In the genomic region with DNA sequence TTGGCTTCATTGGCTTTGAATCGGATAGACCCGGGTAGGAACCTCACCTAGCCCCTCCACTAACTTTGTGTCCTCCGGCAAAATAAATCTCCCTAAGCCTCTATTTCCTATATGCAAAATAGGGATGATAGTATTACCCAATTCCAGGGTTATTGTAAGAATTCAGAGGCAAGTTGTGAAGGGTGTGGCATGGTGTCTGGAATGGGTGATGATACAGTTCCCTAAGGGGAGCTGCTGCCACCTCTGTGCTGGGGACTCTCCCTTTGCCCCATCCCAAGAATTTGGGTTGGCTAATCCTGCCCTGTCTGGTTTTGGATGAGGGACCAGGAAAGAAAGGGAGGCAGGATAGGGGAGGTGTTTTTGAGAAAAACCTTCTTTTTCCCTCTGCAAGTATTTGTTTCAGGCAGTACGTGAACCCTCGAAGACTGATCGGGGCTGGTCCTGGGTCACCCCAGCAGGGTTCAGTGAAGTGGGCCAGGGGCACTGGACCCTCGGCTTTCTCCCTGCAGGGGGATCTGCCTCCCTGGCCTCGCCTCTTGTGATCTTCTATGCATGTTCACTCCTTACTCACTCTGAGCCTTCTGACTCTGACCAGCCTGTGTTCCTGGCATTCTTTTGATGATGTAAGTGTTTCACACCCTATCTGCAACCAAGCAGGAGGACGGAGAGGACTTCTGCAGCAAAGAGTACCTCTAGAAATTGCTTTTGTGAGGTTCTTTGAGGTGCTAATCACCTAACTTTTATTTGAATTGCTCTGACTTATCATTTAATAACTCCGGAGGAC, we compare ENCODE assay signal across 7 cellular contexts.
DNase-seq lines count a peak whose midpoint lies in the region; ATAC-seq and TF ChIP-seq lines count a peak whose summit lies in the region.

No MANE protein-coding gene starts in this region.

- H3K36me3 Mint-ChIP-seq in activated CD8-positive, alpha-beta T cell treated with anti-CD3 and anti-CD28 coated beads for 36 hours (ENCODE audit: low read depth), result peaks cover 5% of the 10 kb centered on the region
- peaks cover 6 to 24% of the 10 kb centered on the region in 2 donors for H3K36me3 Mint-ChIP-seq in stimulated activated naive B cell treated with anti-CD40 and anti-IgM and Interleukin-4, amounts not matched to agents 10 μg/mL and 1 μg/mL and 100 μg/mL, for 72 hours

- no peak for TF ChIP-seq CTCF in activated CD8-positive, alpha-beta T cell treated with anti-CD3 and anti-CD28 coated beads for 36 hours (IDR thresholded peaks at IDR 0.05)

- intact Hi-C loops in activated CD8-positive, alpha-beta T cell treated with anti-CD3 and anti-CD28 coated beads for 36 hours (cut with micrococcal nuclease), result no loop called here
- intact Hi-C loops in Right ventricle myocardium superior (cut with DNase I), result no loop called here

- H3K27ac Mint-ChIP-seq in activated CD8-positive, alpha-beta T cell treated with anti-CD3 and anti-CD28 coated beads for 36 hours, result peak overlapping the region; percentile 96
- H3K27ac Mint-ChIP-seq in stimulated activated naive B cell treated with anti-CD40 and anti-IgM and Interleukin-4, amounts not matched to agents 10 μg/mL and 1 μg/mL and 100 μg/mL, for 72 hours, result peak overlapping the region; percentile 79

- H3K9me3 ChIP-seq in HUES48 (ENCODE audit: control insufficient read depth, insufficient read depth, low read length) (no peaks in the 10 kb centered on the region), MG63 (no peaks in the 10 kb centered on the region)

- DNase-seq in activated CD8-positive, alpha-beta T cell treated with anti-CD3 and anti-CD28 coated beads for 36 hours, result peak; percentile 52
- DNase-seq in Right ventricle myocardium superior (no peak), cortex of kidney (lab: John Stamatoyannopoulos, UW) (no peak), MG63 (no peak), OCI-M1 (lab: John Stamatoyannopoulos, UW) (no peak)
- no peak for DNase-seq in stimulated activated naive B cell treated with anti-CD40 and anti-IgM and Interleukin-4, amounts not matched to agents 10 μg/mL and 1 μg/mL and 100 μg/mL, for 72 hours

- peak overlapping the region; percentile 75 for H3K27ac ChIP-seq in HUES48 (ENCODE audit: low read depth, low read length)

- peak overlapping the region; percentile 82 for H3K4me3 Mint-ChIP-seq in activated CD8-positive, alpha-beta T cell treated with anti-CD3 and anti-CD28 coated beads for 36 hours
- peak overlapping the region in 1 of 2 donors; percentile 15 for H3K4me3 Mint-ChIP-seq in stimulated activated naive B cell treated with anti-CD40 and anti-IgM and Interleukin-4, amounts not matched to agents 10 μg/mL and 1 μg/mL and 100 μg/mL, for 72 hours

- H3K4me1 ChIP-seq in HUES48 (ENCODE audit: control insufficient read depth, insufficient read depth, low read length), result peaks cover 77% of the 10 kb centered on the region

- POLR2A ChIA-PET in activated CD8-positive, alpha-beta T cell treated with anti-CD3 and anti-CD28 coated beads for 36 hours (lab: Charles Lee), result interaction anchor here (1.0 to 3.6 kb wide), 4 partner anchors 8 to 90 kb away, joined by 3 to 32 read pairs (median 6); no protein-coding TSS in a partner anchor

- H3K27me3 ChIP-seq in HUES48 (ENCODE audit: control insufficient read depth, insufficient read depth, low read length), result no peaks in the 10 kb centered on the region
- H3K27me3 ChIP-seq in MG63, result no peaks in the 10 kb centered on the region

- H3K9ac ChIP-seq in HUES48 (ENCODE audit: low read depth, low read length), result no peak overlapping the region

- peak; percentile 45 for ATAC-seq in activated CD8-positive, alpha-beta T cell treated with anti-CD3 and anti-CD28 coated beads for 36 hours
- ATAC-seq in Right ventricle myocardium superior (ENCODE audit: poor library complexity), result peak; percentile 41
- ATAC-seq in stimulated activated naive B cell treated with anti-CD40 and anti-IgM and Interleukin-4, amounts not matched to agents 10 μg/mL and 1 μg/mL and 100 μg/mL, for 72 hours (replicated peaks), result no peak

- H3K9me3 Mint-ChIP-seq in activated CD8-positive, alpha-beta T cell treated with anti-CD3 and anti-CD28 coated beads for 36 hours, result no peaks in the 10 kb centered on the region
- no peaks in the 10 kb centered on the region for H3K9me3 Mint-ChIP-seq in stimulated activated naive B cell treated with anti-CD40 and anti-IgM and Interleukin-4, amounts not matched to agents 10 μg/mL and 1 μg/mL and 100 μg/mL, for 72 hours

- H3K27me3 Mint-ChIP-seq in activated CD8-positive, alpha-beta T cell treated with anti-CD3 and anti-CD28 coated beads for 36 hours, result no peaks in the 10 kb centered on the region
- H3K27me3 Mint-ChIP-seq in stimulated activated naive B cell treated with anti-CD40 and anti-IgM and Interleukin-4, amounts not matched to agents 10 μg/mL and 1 μg/mL and 100 μg/mL, for 72 hours, result no peaks in the 10 kb centered on the region

- H3K36me3 ChIP-seq in HUES48 (ENCODE audit: control insufficient read depth, insufficient read depth, low read length) (no peaks in the 10 kb centered on the region), MG63 (no peaks in the 10 kb centered on the region)

- peaks cover 89% of the 10 kb centered on the region for H3K4me1 Mint-ChIP-seq in activated CD8-positive, alpha-beta T cell treated with anti-CD3 and anti-CD28 coated beads for 36 hours (ENCODE audit: low read depth)
- peaks cover 67 to 93% of the 10 kb centered on the region in 2 donors for H3K4me1 Mint-ChIP-seq in stimulated activated naive B cell treated with anti-CD40 and anti-IgM and Interleukin-4, amounts not matched to agents 10 μg/mL and 1 μg/mL and 100 μg/mL, for 72 hours

- H3K4me3 ChIP-seq in HUES48 (ENCODE audit: low read depth, low read length), result no peak overlapping the region
- H3K4me3 ChIP-seq in MG63, result no peak overlapping the region

- CTCF ChIA-PET in activated CD8-positive, alpha-beta T cell treated with anti-CD3 and anti-CD28 coated beads for 36 hours (lab: Charles Lee), result interaction anchor here (1.4 to 1.9 kb wide), 2 partner anchors 8 to 21 kb away, joined by 4 to 13 read pairs; no protein-coding TSS in a partner anchor

Comparison
In these comparisons a context has a peak if more than half of its experiments do, and no peak if none do; other contexts are left out.
1. ATAC-seq: peak in activated CD8-positive, alpha-beta T cell treated with anti-CD3 and anti-CD28 coated beads for 36 hours (single experiment) and Right ventricle myocardium superior (single experiment); none in stimulated activated naive B cell treated with anti-CD40 and anti-IgM and Interleukin-4, amounts not matched to agents 10 μg/mL and 1 μg/mL and 100 μg/mL, for 72 hours (0 of 2).